In the genomic region with DNA sequence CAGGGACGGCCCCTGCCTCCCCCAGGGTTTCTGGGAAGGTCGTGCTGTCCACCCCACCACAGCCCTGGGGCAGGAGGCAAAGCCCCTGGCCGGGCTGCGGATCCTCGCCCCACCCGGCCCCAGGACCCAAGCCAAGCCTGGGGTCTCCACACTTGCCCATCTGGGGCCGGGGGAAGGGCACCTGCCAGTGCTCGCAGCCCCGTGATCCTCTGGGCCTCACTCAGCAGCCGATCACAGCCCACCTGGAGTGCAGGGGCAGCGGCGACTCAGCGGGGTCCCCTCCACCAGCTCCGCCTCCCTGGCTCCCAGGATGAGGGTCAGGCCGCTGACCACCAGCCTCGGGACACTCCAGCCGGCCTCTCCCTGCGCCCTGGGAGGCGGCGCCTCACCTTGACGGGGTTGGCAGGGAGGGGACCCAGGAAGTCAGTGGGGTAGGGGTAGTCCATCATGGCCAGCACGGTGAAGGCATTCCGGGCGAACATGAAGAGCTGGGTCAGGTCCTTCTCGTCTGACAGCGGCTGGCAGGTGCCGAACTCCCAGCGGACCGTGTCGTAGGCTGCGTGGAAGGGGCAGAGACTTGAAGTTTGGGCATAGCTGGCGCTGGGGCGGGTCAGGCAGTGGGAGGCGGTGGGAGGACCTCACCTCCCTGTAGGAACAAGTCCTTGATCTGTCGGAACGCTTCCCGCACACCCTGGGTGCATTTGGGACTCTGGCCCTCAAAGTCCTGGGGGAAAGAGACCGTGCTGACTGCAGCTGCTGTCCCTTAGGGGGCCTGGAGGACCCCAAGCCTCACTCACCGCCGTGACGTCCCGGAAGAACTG, we compare ENCODE assay signal across 14 cellular contexts. TPM values are rescaled to one million over a fixed set of nuclear protein-coding genes. Genes with fewer than 3 reads are reported as not detected.
DNase-seq lines count a peak whose midpoint lies in the region; ATAC-seq and TF ChIP-seq lines count a peak whose summit lies in the region.
"Had no signal": no experiment of that assay in that cellular context is flagged by ENCODE, and none has a peak within 500 bp of the region (broad histone marks: within the 10 kb centered on the region; RNA-seq: fewer than 3 reads in every experiment).

No MANE protein-coding gene starts in this region.

- 94 to 97% methylated on average over 18 of the region's 42 CpGs for WGBS in thyroid gland, 2 donors

- H3K4me3 Mint-ChIP-seq in activated CD4-positive, alpha-beta T cell treated with anti-CD3 and anti-CD28 coated beads for 36 hours = peak overlapping the region; percentile 72
- H3K4me3 Mint-ChIP-seq in activated CD8-positive, alpha-beta T cell treated with anti-CD3 and anti-CD28 coated beads for 36 hours = peak overlapping the region; percentile 75
- peak overlapping the region; percentile 51 for H3K4me3 Mint-ChIP-seq in natural killer cell treated with Interleukin-12 subunit alpha and Interleukin-12 subunit beta and Interleukin-15 and Interleukin-18, amount 100 ng/mL, for 72 hours

- no peak overlapping the region for H3K4me3 ChIP-seq in thyroid gland (replicated peaks in 1 of 3)

- peaks cover 5 to 10% of the 10 kb centered on the region in 2 donors for H3K4me1 ChIP-seq in thyroid gland

- no peaks in the 10 kb centered on the region for H3K27me3 ChIP-seq in thyroid gland

- no peak for ATAC-seq in activated CD4-positive, alpha-beta T cell treated with anti-CD3 and anti-CD28 coated beads for 36 hours
- no peak for ATAC-seq in activated CD8-positive, alpha-beta T cell treated with anti-CD3 and anti-CD28 coated beads for 36 hours
- no peak for ATAC-seq in natural killer cell treated with Interleukin-12 subunit alpha and Interleukin-12 subunit beta and Interleukin-15 and Interleukin-18, amount 100 ng/mL, for 72 hours
- no peak for ATAC-seq in GM19467 (IDR thresholded peaks at IDR 0.05; ENCODE audit: unreplicated experiment)

- POLR2A ChIA-PET in activated CD4-positive, alpha-beta T cell treated with anti-CD3 and anti-CD28 coated beads for 36 hours (lab: Charles Lee) = interaction anchor here (0.5 kb wide), 1 partner anchor 120 kb away, joined by 3 read pairs; a partner anchor contains a TSS
- POLR2A ChIA-PET in GM10248 (lab: Yijun Ruan, JAX) = no interaction called here
- POLR2A ChIA-PET in activated CD8-positive, alpha-beta T cell treated with anti-CD3 and anti-CD28 coated beads for 36 hours (lab: Charles Lee) = interaction anchor here (0.7 to 1.6 kb wide), 6 partner anchors 17 to 187 kb away, joined by 3 to 5 read pairs (median 3); no protein-coding TSS in a partner anchor

- H3K4me1 Mint-ChIP-seq in activated CD4-positive, alpha-beta T cell treated with anti-CD3 and anti-CD28 coated beads for 36 hours = peaks cover 5% of the 10 kb centered on the region
- H3K4me1 Mint-ChIP-seq in activated CD8-positive, alpha-beta T cell treated with anti-CD3 and anti-CD28 coated beads for 36 hours (ENCODE audit: low read depth) = peaks cover 5% of the 10 kb centered on the region
- H3K4me1 Mint-ChIP-seq in natural killer cell treated with Interleukin-12 subunit alpha and Interleukin-12 subunit beta and Interleukin-15 and Interleukin-18, amount 100 ng/mL, for 72 hours (ENCODE audit: low read depth in 2 of 2) = peaks cover 0 to 5% of the 10 kb centered on the region in 2 donors

- H3K36me3 Mint-ChIP-seq in activated CD4-positive, alpha-beta T cell treated with anti-CD3 and anti-CD28 coated beads for 36 hours (ENCODE audit: low read depth) = peaks cover 20% of the 10 kb centered on the region
- H3K36me3 Mint-ChIP-seq in activated CD8-positive, alpha-beta T cell treated with anti-CD3 and anti-CD28 coated beads for 36 hours (ENCODE audit: low read depth) = peaks cover 18% of the 10 kb centered on the region
- no peaks in the 10 kb centered on the region for H3K36me3 Mint-ChIP-seq in natural killer cell treated with Interleukin-12 subunit alpha and Interleukin-12 subunit beta and Interleukin-15 and Interleukin-18, amount 100 ng/mL, for 72 hours

- TF ChIP-seq POLR2A in thyroid gland (IDR thresholded peaks at IDR 0.05) = no peak

- no peaks in the 10 kb centered on the region for H3K27me3 Mint-ChIP-seq in activated CD4-positive, alpha-beta T cell treated with anti-CD3 and anti-CD28 coated beads for 36 hours
- H3K27me3 Mint-ChIP-seq in activated CD8-positive, alpha-beta T cell treated with anti-CD3 and anti-CD28 coated beads for 36 hours = no peaks in the 10 kb centered on the region
- H3K27me3 Mint-ChIP-seq in natural killer cell treated with Interleukin-12 subunit alpha and Interleukin-12 subunit beta and Interleukin-15 and Interleukin-18, amount 100 ng/mL, for 72 hours = no peaks in the 10 kb centered on the region

- intact Hi-C loops in activated CD4-positive, alpha-beta T cell treated with anti-CD3 and anti-CD28 coated beads for 36 hours (cut with DNase I, micrococcal nuclease) = no loop called here
- intact Hi-C loops in activated CD8-positive, alpha-beta T cell treated with anti-CD3 and anti-CD28 coated beads for 36 hours (cut with micrococcal nuclease) = no loop called here
- intact Hi-C loops in thyroid gland (cut with DNase I) = no loop called here

- no peaks in the 10 kb centered on the region for H3K9me3 Mint-ChIP-seq in activated CD4-positive, alpha-beta T cell treated with anti-CD3 and anti-CD28 coated beads for 36 hours (ENCODE audit: low read depth)
- no peaks in the 10 kb centered on the region for H3K9me3 Mint-ChIP-seq in activated CD8-positive, alpha-beta T cell treated with anti-CD3 and anti-CD28 coated beads for 36 hours
- H3K9me3 Mint-ChIP-seq in natural killer cell treated with Interleukin-12 subunit alpha and Interleukin-12 subunit beta and Interleukin-15 and Interleukin-18, amount 100 ng/mL, for 72 hours = no peaks in the 10 kb centered on the region

- no peak for DNase-seq in activated CD4-positive, alpha-beta T cell treated with anti-CD3 and anti-CD28 coated beads for 36 hours
- DNase-seq in activated CD4-positive, alpha-beta T cell treated with anti-CD3 and anti-CD28 coated beads for 48 hours = no peak
- DNase-seq in GM10248 (ENCODE audit: extremely low spot score) (peak; percentile 7), thyroid gland (no peak), NCI-H1092 (lab: John Stamatoyannopoulos, UW) (no peak)
- no peak for DNase-seq in activated CD8-positive, alpha-beta T cell treated with anti-CD3 and anti-CD28 coated beads for 36 hours
- no peak for DNase-seq in natural killer cell treated with Interleukin-12 subunit alpha and Interleukin-12 subunit beta and Interleukin-15 and Interleukin-18, amount 100 ng/mL, for 72 hours (ENCODE audit: low spot score)
- DNase-seq: activated CD4-positive, CD25-positive, alpha-beta regulatory T cell treated with anti-CD3 and anti-CD28 coated beads, Interleukin-2, amount 50 U/mL, for 72 hours; DMS79; HCEC 1CT; NCI-H1436 treated with DMSO at 0.1 percent for 48 hours had no signal

- H3K27ac ChIP-seq in thyroid gland = no peak overlapping the region
- H3K27ac ChIP-seq: SK-N-MC had no signal

- TF ChIP-seq CTCF in GM10248 (IDR thresholded peaks at IDR 0.05; ENCODE audit: control extremely low read depth, extremely low read depth, low read depth, missing control alignments) (no peak), thyroid gland (IDR thresholded peaks at IDR 0.05) (no peak)
- TF ChIP-seq CTCF in activated CD8-positive, alpha-beta T cell treated with anti-CD3 and anti-CD28 coated beads for 36 hours (IDR thresholded peaks at IDR 0.05) = no peak

- peaks cover 15 to 19% of the 10 kb centered on the region in 2 donors for H3K36me3 ChIP-seq in thyroid gland

- CTCF ChIA-PET in activated CD4-positive, alpha-beta T cell treated with anti-CD3 and anti-CD28 coated beads for 36 hours (lab: Charles Lee) = interaction anchor here (1.2 to 1.8 kb wide), 3 partner anchors 16 to 36 kb away, joined by 3 to 5 read pairs (median 4); a partner anchor contains a TSS
- CTCF ChIA-PET in GM10248 (lab: Yijun Ruan, JAX) = interaction anchor here (0.9 to 1.4 kb wide), 5 partner anchors 17 to 124 kb away, joined by 3 to 4 read pairs (median 3); no protein-coding TSS in a partner anchor
- CTCF ChIA-PET in activated CD8-positive, alpha-beta T cell treated with anti-CD3 and anti-CD28 coated beads for 36 hours (lab: Charles Lee) = interaction anchor here (0.7 to 2.0 kb wide), 4 partner anchors 17 to 77 kb away, joined by 3 to 9 read pairs (median 3); no protein-coding TSS in a partner anchor

- no peak overlapping the region for H3K27ac Mint-ChIP-seq in activated CD4-positive, alpha-beta T cell treated with anti-CD3 and anti-CD28 coated beads for 36 hours
- peak overlapping the region; percentile 63 for H3K27ac Mint-ChIP-seq in activated CD8-positive, alpha-beta T cell treated with anti-CD3 and anti-CD28 coated beads for 36 hours
- peak overlapping the region in 1 of 2 donors; percentile 35 for H3K27ac Mint-ChIP-seq in natural killer cell treated with Interleukin-12 subunit alpha and Interleukin-12 subunit beta and Interleukin-15 and Interleukin-18, amount 100 ng/mL, for 72 hours

- no peaks in the 10 kb centered on the region for H3K9me3 ChIP-seq in thyroid gland

RNA-seq across cellular contexts. Expression of a gene that starts 1.8 kb away (rescaled TPM):
- total RNA-seq in activated CD4-positive, alpha-beta T cell treated with anti-CD3 and anti-CD28 coated beads for 36 hours = 100 to 1,000 TPM; 188 to 204 TPM
- 100 to 1,000 TPM; 222 to 227 TPM for total RNA-seq in activated CD8-positive, alpha-beta T cell treated with anti-CD3 and anti-CD28 coated beads for 36 hours
- 100 to 1,000 TPM; 188 to 310 TPM for total RNA-seq in natural killer cell treated with Interleukin-12 subunit alpha and Interleukin-12 subunit beta and Interleukin-15 and Interleukin-18, amount 100 ng/mL, for 72 hours
- total RNA-seq in thyroid gland = 100 to 1,000 TPM; 120 to 209 (median 157) TPM

RNA-seq across cellular contexts. Expression of a gene that starts 26.0 kb away (rescaled TPM):
- total RNA-seq in activated CD4-positive, alpha-beta T cell treated with anti-CD3 and anti-CD28 coated beads for 36 hours = 10 to 100 TPM; 21.6 to 26.7 TPM
- 10 to 100 TPM; 31.1 to 33.2 TPM for total RNA-seq in activated CD8-positive, alpha-beta T cell treated with anti-CD3 and anti-CD28 coated beads for 36 hours
- total RNA-seq in natural killer cell treated with Interleukin-12 subunit alpha and Interleukin-12 subunit beta and Interleukin-15 and Interleukin-18, amount 100 ng/mL, for 72 hours = 10 to 100 TPM; 34.1 to 55.8 TPM
- 10 to 100 TPM; 48.2 to 73.8 (median 67.2) TPM for total RNA-seq in thyroid gland

RNA-seq across cellular contexts. Expression of a gene that starts 26.2 kb away (rescaled TPM):
- total RNA-seq in activated CD4-positive, alpha-beta T cell treated with anti-CD3 and anti-CD28 coated beads for 36 hours = under 1 TPM in 1 of 2 experiments, not detected in 1; 0.14 TPM
- not detected for total RNA-seq in activated CD8-positive, alpha-beta T cell treated with anti-CD3 and anti-CD28 coated beads for 36 hours
- total RNA-seq in natural killer cell treated with Interleukin-12 subunit alpha and Interleukin-12 subunit beta and Interleukin-15 and Interleukin-18, amount 100 ng/mL, for 72 hours = under 1 TPM in 1 of 2 donors, not detected in 1; 0.11 TPM
- not detected for total RNA-seq in thyroid gland
- total RNA-seq: dermis microvascular lymphatic vessel endothelial cell had no signal

RNA-seq across cellular contexts. Expression of a gene that starts 35.5 kb away (rescaled TPM):
- total RNA-seq in activated CD4-positive, alpha-beta T cell treated with anti-CD3 and anti-CD28 coated beads for 36 hours = 10 to 100 TPM; 12.5 to 14.4 TPM
- total RNA-seq in activated CD8-positive, alpha-beta T cell treated with anti-CD3 and anti-CD28 coated beads for 36 hours = 10 to 100 TPM; 49.8 to 50.1 TPM
- total RNA-seq in natural killer cell treated with Interleukin-12 subunit alpha and Interleukin-12 subunit beta and Interleukin-15 and Interleukin-18, amount 100 ng/mL, for 72 hours = 10 to 100 TPM; 19.9 to 22.0 TPM
- 10 to 100 TPM in 2 of 4 donors, 1 to 10 TPM in 2; 9.3 to 15.7 (median 12.4) TPM for total RNA-seq in thyroid gland

RNA-seq across cellular contexts. Expression of a gene that starts 42.4 kb away (rescaled TPM):
- 1 to 10 TPM; 6.4 to 8.8 TPM for total RNA-seq in activated CD4-positive, alpha-beta T cell treated with anti-CD3 and anti-CD28 coated beads for 36 hours
- total RNA-seq in activated CD8-positive, alpha-beta T cell treated with anti-CD3 and anti-CD28 coated beads for 36 hours = 10 to 100 TPM; 13.5 to 13.7 TPM
- total RNA-seq in natural killer cell treated with Interleukin-12 subunit alpha and Interleukin-12 subunit beta and Interleukin-15 and Interleukin-18, amount 100 ng/mL, for 72 hours = 10 to 100 TPM in 1 of 2 donors, 1 to 10 TPM in 1; 9.5 to 20.8 TPM
- 1 to 10 TPM in 1 of 4 donors, under 1 TPM in 3; 0.27 to 1.0 (median 0.72) TPM for total RNA-seq in thyroid gland
